ENCODE assay signal across 12 cellular contexts in the genomic region with DNA sequence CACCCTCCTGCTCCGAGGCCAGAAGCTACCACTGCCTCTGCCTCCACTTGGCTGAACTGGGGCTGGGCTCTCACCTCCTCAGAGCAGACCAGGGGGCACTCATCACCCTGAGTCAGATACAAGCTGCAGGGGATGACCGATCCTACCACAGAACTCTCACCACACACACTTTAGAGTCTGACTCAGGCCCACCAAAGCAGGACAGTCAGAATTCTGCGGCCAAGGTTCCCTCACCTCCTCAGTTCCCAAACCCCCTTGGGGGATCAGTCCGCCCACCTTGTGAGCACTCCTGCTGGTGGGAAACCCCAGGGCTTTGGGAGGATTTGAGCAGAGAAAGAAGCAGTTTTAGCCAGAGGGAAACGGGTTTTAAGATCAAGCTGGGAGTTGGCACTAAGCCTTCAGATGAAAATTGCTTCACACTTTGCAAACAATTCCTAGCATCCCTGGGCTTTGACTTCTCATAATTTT.
A peak's percentile ranks its signal among the peaks of the same experiment; 100 is the strongest.
DNase-seq lines count a peak whose midpoint lies in the region; ATAC-seq and TF ChIP-seq lines count a peak whose summit lies in the region.
"Had no signal": no experiment of that assay in that cellular context is flagged by ENCODE, and none has a peak within 500 bp of the region (broad histone marks: within the 10 kb centered on the region; RNA-seq: fewer than 3 reads in every experiment).

No MANE protein-coding gene starts in this region.

- no peaks in the 10 kb centered on the region for H3K9me3 ChIP-seq in Panc1 (ENCODE audit: control insufficient read depth, insufficient read depth, low read depth, low read length)
- no peaks in the 10 kb centered on the region for H3K9me3 ChIP-seq in PC-9 (ENCODE audit: insufficient read depth, low read depth)

- H3K4me3 Mint-ChIP-seq in GM23338, result no peak overlapping the region

- H3K4me1 Mint-ChIP-seq in GM23338, result no peaks in the 10 kb centered on the region; the same call in 2 of the 3 replicates

- DNase-seq in GM23338 (ENCODE audit: low spot score) (no peak), Panc1 (ENCODE audit: low read depth, low spot score) (no peak), foreskin fibroblast (peak; percentile 69 to 78), HEK293T (ENCODE audit: extremely low spot score) (no peak), PC-9 (no peak)
- no peak for DNase-seq in stimulated activated CD4-positive, alpha-beta T cell treated with anti-CD3 and anti-CD28 coated beads, Interleukin-1b, Interleukin-23, amount 100 ng/mL, for 48 hours
- DNase-seq: activated CD8-positive, alpha-beta memory T cell treated with anti-CD3 and anti-CD28 coated beads, Interleukin-2, amount 50 U/mL, for 4 hours; NCI-H1436 treated with DMSO at 0.1 percent for 48 hours had no signal

- intact Hi-C loops in Panc1 (cut with micrococcal nuclease; ENCODE audit: unreplicated experiment) (no loop called here), PC-9 (cut with micrococcal nuclease; ENCODE audit: unreplicated experiment) (no loop called here)

- H3K4me3 ChIP-seq in ACC112 (ENCODE audit: low read depth, low read length) (no peak overlapping the region), GM23338 (no peak overlapping the region), Panc1 (ENCODE audit: low read depth in 2 of 2, low read length in 2 of 2) (no peak overlapping the region), foreskin fibroblast (ENCODE audit: low read depth in 1 of 2, low read length in 2 of 2) (no peak overlapping the region), PC-9 (no peak overlapping the region)
- H3K4me3 ChIP-seq: coronary artery, SK-N-MC had no signal

- H2AFZ ChIP-seq in ACC112 (ENCODE audit: low read length, unreplicated experiment), result peak overlapping the region; percentile 34
- H2AFZ ChIP-seq in GM23338, result peak overlapping the region; percentile 74
- no peak overlapping the region for H2AFZ ChIP-seq in PC-9

- no peaks in the 10 kb centered on the region for H3K79me2 ChIP-seq in ACC112 (ENCODE audit: control insufficient read depth, insufficient read depth, low read length, unreplicated experiment)
- no peaks in the 10 kb centered on the region for H3K79me2 ChIP-seq in GM23338 (replicated peaks; ENCODE audit: insufficient read depth)
- H3K79me2 ChIP-seq in PC-9 (ENCODE audit: low read depth), result no peaks in the 10 kb centered on the region

- CTCF ChIA-PET in Panc1 (lab: Charles Lee), result interaction anchor here (0.5 to 0.8 kb wide), 2 partner anchors 56 to 186 kb away, joined by 3 to 4 read pairs; no protein-coding TSS in a partner anchor
- CTCF ChIA-PET in HEK293T (lab: Yijun Ruan, JAX), result interaction anchor here (0.5 kb wide), 1 partner anchor 42 kb away, joined by 4 read pairs; no protein-coding TSS in a partner anchor
- CTCF ChIA-PET in PC-9 (lab: Charles Lee), result interaction anchor here (0.5 kb wide), 1 partner anchor 564 kb away, joined by 3 read pairs; no protein-coding TSS in a partner anchor

- peaks cover 3% of the 10 kb centered on the region; the same call in 2 of the 3 replicates for H3K9me3 Mint-ChIP-seq in GM23338

- no peaks in the 10 kb centered on the region for H3K27me3 Mint-ChIP-seq in GM23338 (ENCODE audit: insufficient read depth, low read depth, poor library complexity)

- POLR2A ChIA-PET in Panc1 (lab: Charles Lee), result no interaction called here
- POLR2A ChIA-PET in HEK293T (lab: Yijun Ruan, JAX), result interaction anchor here (0.7 kb wide), 1 partner anchor 590 kb away, joined by 3 read pairs; no protein-coding TSS in a partner anchor
- POLR2A ChIA-PET in PC-9 (lab: Charles Lee; ENCODE audit: unreplicated experiment), result no interaction called here

- ATAC-seq in GM23338 (no peak), Panc1 (peak; percentile 71; the same call in 1 of the 2 replicates), GM18867 (IDR thresholded peaks at IDR 0.05; ENCODE audit: unreplicated experiment) (no peak)

- in situ Hi-C loops in Panc1 (cut with HindIII; ENCODE audit: low pct_unique_long_range_greater_than_20kb, low sequenced_read_pairs), result no loop called here

- H3K27ac ChIP-seq in ACC112 (ENCODE audit: low read depth, low read length) (peak overlapping the region; percentile 32; the same call in 1 of the 2 replicates), GM23338 (ENCODE audit: low read depth) (no peak overlapping the region), Panc1 (ENCODE audit: low read length) (peak overlapping the region; percentile 67; the same call in 1 of the 2 replicates), PC-9 (no peak overlapping the region)
- H3K27ac ChIP-seq: coronary artery, SK-N-MC had no signal

- H3K9me2 ChIP-seq in GM23338 (ENCODE audit: insufficient read depth) (peaks cover 13% of the 10 kb centered on the region; the same call in 1 of the 2 replicates), PC-9 (ENCODE audit: insufficient read depth) (no peaks in the 10 kb centered on the region)

- peaks cover 16% of the 10 kb centered on the region for H3K4me1 ChIP-seq in ACC112 (ENCODE audit: control insufficient read depth, insufficient read depth, low read length, unreplicated experiment)
- H3K4me1 ChIP-seq in GM23338 (ENCODE audit: insufficient read depth), result no peaks in the 10 kb centered on the region
- peaks cover 3% of the 10 kb centered on the region for H3K4me1 ChIP-seq in Panc1 (ENCODE audit: control insufficient read depth, insufficient read depth, low read length)
- H3K4me1 ChIP-seq in PC-9 (replicated peaks; ENCODE audit: insufficient read depth), result peaks cover 5% of the 10 kb centered on the region

- no peak overlapping the region for H3K4me2 ChIP-seq in GM23338
- no peak overlapping the region for H3K4me2 ChIP-seq in PC-9

- H3K36me3 ChIP-seq in ACC112 (ENCODE audit: insufficient read depth, low read length), result no peaks in the 10 kb centered on the region
- H3K36me3 ChIP-seq in GM23338 (ENCODE audit: insufficient read depth), result no peaks in the 10 kb centered on the region
- no peaks in the 10 kb centered on the region for H3K36me3 ChIP-seq in Panc1 (ENCODE audit: control insufficient read depth, insufficient read depth, low read length)
- no peaks in the 10 kb centered on the region for H3K36me3 ChIP-seq in PC-9 (ENCODE audit: low read depth)

- H3K27me3 ChIP-seq in ACC112 (ENCODE audit: insufficient read depth, low read length) (no peaks in the 10 kb centered on the region), GM23338 (ENCODE audit: insufficient read depth) (no peaks in the 10 kb centered on the region), Panc1 (ENCODE audit: control insufficient read depth, insufficient read depth, low read length) (no peaks in the 10 kb centered on the region), PC-9 (ENCODE audit: insufficient read depth, low read depth) (no peaks in the 10 kb centered on the region)

- H3F3A ChIP-seq in GM23338 (replicated peaks; ENCODE audit: low read depth) (no peaks in the 10 kb centered on the region), PC-9 (ENCODE audit: insufficient read depth, low read depth) (peaks cover 5% of the 10 kb centered on the region; the same call in 1 of the 2 replicates)

- H3K36me3 Mint-ChIP-seq in GM23338 (ENCODE audit: low read depth), result no peaks in the 10 kb centered on the region

- TF ChIP-seq CTCF in GM23338 (conservative IDR thresholded peaks at IDR 0.05; ENCODE audit: low read depth in 2 of 2) (no peak), Panc1 (IDR thresholded peaks at IDR 0.05) (no peak), foreskin fibroblast (IDR thresholded peaks at IDR 0.05; ENCODE audit: low read depth, low read length) (no peak), PC-9 (conservative IDR thresholded peaks at IDR 0.05) (no peak)

- BruUV-seq in Panc1 (replicated peaks; lab: Mats Ljungman, UMichigan) (no TSS peak), PC-9 (replicated peaks; lab: Mats Ljungman, UMichigan) (no TSS peak)

- no peak overlapping the region for H3K27ac Mint-ChIP-seq in GM23338

- H4K20me1 ChIP-seq in GM23338 (replicated peaks; ENCODE audit: insufficient read depth) (no peaks in the 10 kb centered on the region), PC-9 (ENCODE audit: insufficient read depth) (no peaks in the 10 kb centered on the region)

TF ChIP-seq in GM23338, 12 proteins besides CTCF, POLR2A, EP300 and RAD21:
- TF ChIP-seq CREB1 (CRISPR knock-in tag; IDR thresholded peaks at IDR 0.05; ENCODE audit: low read depth), result no peak
- no peak for TF ChIP-seq NANOG (IDR thresholded peaks at IDR 0.05; ENCODE audit: borderline replicate concordance)
TF ChIP-seq in GM23338: peak in this region for 0.

TF ChIP-seq in HEK293T, 16 proteins besides CTCF, POLR2A, EP300 and RAD21:
- no peak for TF ChIP-seq CTBP1 (IDR thresholded peaks at IDR 0.05; ENCODE audit: borderline replicate concordance)
- TF ChIP-seq NFRKB (IDR thresholded peaks at IDR 0.05), result no peak
- no peak for TF ChIP-seq HDGF (IDR thresholded peaks at IDR 0.05; ENCODE audit: borderline replicate concordance)
- no peak for TF ChIP-seq LEF1 (IDR thresholded peaks at IDR 0.05; ENCODE audit: borderline replicate concordance)
- TF ChIP-seq BHLHE40 (IDR thresholded peaks at IDR 0.05; ENCODE audit: borderline replicate concordance), result no peak
- TF ChIP-seq ELF4 (IDR thresholded peaks at IDR 0.05), result no peak
- TF ChIP-seq FOXM1 (IDR thresholded peaks at IDR 0.05; ENCODE audit: borderline replicate concordance), result no peak
- TF ChIP-seq TARDBP (IDR thresholded peaks at IDR 0.05), result no peak
- no peak for TF ChIP-seq FOXK2 (IDR thresholded peaks at IDR 0.05)
- TF ChIP-seq, protein P1, sequence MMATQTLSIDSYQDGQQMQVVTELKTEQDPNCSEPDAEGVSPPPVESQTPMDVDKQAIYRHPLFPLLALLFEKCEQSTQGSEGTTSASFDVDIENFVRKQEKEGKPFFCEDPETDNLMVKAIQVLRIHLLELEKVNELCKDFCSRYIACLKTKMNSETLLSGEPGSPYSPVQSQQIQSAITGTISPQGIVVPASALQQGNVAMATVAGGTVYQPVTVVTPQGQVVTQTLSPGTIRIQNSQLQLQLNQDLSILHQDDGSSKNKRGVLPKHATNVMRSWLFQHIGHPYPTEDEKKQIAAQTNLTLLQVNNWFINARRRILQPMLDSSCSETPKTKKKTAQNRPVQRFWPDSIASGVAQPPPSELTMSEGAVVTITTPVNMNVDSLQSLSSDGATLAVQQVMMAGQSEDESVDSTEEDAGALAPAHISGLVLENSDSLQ (IDR thresholded peaks at IDR 0.05), result no peak
- no peak for TF ChIP-seq ARNT (IDR thresholded peaks at IDR 0.05)
- no peak for TF ChIP-seq L3MBTL2 (conservative IDR thresholded peaks at IDR 0.05)
- no peak for TF ChIP-seq ZNF384 (IDR thresholded peaks at IDR 0.05)
- TF ChIP-seq SUZ12 (IDR thresholded peaks at IDR 0.05), result no peak
- TF ChIP-seq SP1 (IDR thresholded peaks at IDR 0.05), result no peak
- no peak for TF ChIP-seq FOXA1 (IDR thresholded peaks at IDR 0.05)

Comparison
In these comparisons a context has a peak if more than half of its experiments do, and no peak if none do; other contexts are left out.
1. H3K27ac ChIP-seq: peak in ACC112 (single experiment) and Panc1 (single experiment); none in GM23338 (single experiment) and PC-9 (single experiment).
2. DNase-seq: peak in foreskin fibroblast (2 of 2); none in GM23338 (single experiment), Panc1 (single experiment), stimulated activated CD4-positive, alpha-beta T cell treated with anti-CD3 and anti-CD28 coated beads, Interleukin-1b, Interleukin-23, amount 100 ng/mL, for 48 hours (single experiment), HEK293T (single experiment) and PC-9 (0 of 2).